ENCODE assay signal across 8 cellular contexts in genomic region chr12:100142851-100143559, GRCh38. TPM values are rescaled to one million over a fixed set of nuclear protein-coding genes. Genes with fewer than 3 reads are reported as not detected.
A peak's percentile ranks its signal among the peaks of the same experiment; 100 is the strongest.
DNase-seq lines count a peak whose midpoint lies in the region; ATAC-seq and TF ChIP-seq lines count a peak whose summit lies in the region.

A gene with protein sequence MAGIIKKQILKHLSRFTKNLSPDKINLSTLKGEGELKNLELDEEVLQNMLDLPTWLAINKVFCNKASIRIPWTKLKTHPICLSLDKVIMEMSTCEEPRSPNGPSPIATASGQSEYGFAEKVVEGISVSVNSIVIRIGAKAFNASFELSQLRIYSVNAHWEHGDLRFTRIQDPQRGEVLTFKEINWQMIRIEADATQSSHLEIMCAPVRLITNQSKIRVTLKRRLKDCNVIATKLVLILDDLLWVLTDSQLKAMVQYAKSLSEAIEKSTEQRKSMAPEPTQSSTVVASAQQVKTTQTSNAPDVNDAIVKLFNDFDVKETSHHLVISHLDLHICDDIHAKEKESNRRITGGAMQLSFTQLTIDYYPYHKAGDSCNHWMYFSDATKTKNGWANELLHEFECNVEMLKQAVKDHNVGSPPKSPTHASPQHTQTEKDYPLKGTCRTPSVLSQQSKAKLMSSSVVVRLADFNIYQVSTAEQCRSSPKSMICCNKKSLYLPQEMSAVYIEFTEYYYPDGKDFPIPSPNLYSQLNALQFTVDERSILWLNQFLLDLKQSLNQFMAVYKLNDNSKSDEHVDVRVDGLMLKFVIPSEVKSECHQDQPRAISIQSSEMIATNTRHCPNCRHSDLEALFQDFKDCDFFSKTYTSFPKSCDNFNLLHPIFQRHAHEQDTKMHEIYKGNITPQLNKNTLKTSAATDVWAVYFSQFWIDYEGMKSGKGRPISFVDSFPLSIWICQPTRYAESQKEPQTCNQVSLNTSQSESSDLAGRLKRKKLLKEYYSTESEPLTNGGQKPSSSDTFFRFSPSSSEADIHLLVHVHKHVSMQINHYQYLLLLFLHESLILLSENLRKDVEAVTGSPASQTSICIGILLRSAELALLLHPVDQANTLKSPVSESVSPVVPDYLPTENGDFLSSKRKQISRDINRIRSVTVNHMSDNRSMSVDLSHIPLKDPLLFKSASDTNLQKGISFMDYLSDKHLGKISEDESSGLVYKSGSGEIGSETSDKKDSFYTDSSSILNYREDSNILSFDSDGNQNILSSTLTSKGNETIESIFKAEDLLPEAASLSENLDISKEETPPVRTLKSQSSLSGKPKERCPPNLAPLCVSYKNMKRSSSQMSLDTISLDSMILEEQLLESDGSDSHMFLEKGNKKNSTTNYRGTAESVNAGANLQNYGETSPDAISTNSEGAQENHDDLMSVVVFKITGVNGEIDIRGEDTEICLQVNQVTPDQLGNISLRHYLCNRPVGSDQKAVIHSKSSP (N-terminal part only) (minus strand): TSS chr12:100142874. CDS start chr12:100142635, 239 bp downstream.

- 28 to 39% methylated on average over 22 to 30 of the region's 35 CpGs for WGBS in thyroid gland, 2 donors

- peak within 1 kb of the TSS; percentile 97 for H3K27ac Mint-ChIP-seq in activated naive CD8-positive, alpha-beta T cell treated with anti-CD3 and anti-CD28 coated beads, Interleukin-2, amount 10 ng/mL, durations not matched to agents 7 days and 5 days

- peak within 1 kb of the TSS; percentile 87 for H3K4me3 Mint-ChIP-seq in activated naive CD8-positive, alpha-beta T cell treated with anti-CD3 and anti-CD28 coated beads, Interleukin-2, amount 10 ng/mL, durations not matched to agents 7 days and 5 days

- DNase-seq in GM12865 (ENCODE audit: low read depth) (peak; percentile 92), NCI-H128 (lab: John Stamatoyannopoulos, UW; ENCODE audit: unreplicated experiment) (peak; percentile 70), SW480 (ENCODE audit: low spot score) (peak; percentile 66), Right ventricle myocardium superior (peak; percentile 96), thyroid gland (peak; percentile 94 to 96)
- peak; percentile 93 for DNase-seq in activated naive CD8-positive, alpha-beta T cell treated with anti-CD3 and anti-CD28 coated beads, Interleukin-2, amount 10 ng/mL, durations not matched to agents 7 days and 5 days

- intact Hi-C loops in Right ventricle myocardium superior (cut with DNase I) = no loop called here
- intact Hi-C loops in thyroid gland (cut with DNase I) = loop anchor here (10.0 kb wide), 1 partner anchor 52 kb away; no protein-coding TSS in a partner anchor

- peaks cover 10% of the 10 kb centered on the region for H3K79me2 ChIP-seq in parathyroid adenoma

- H3K4me1 ChIP-seq in parathyroid adenoma = no peaks in the 10 kb centered on the region
- H3K4me1 ChIP-seq in thyroid gland = peaks cover 10 to 22% of the 10 kb centered on the region in 2 donors

- peak within 1 kb of the TSS; percentile 98 for H2AFZ ChIP-seq in parathyroid adenoma

- H3K36me3 ChIP-seq in parathyroid adenoma (ENCODE audit: control insufficient read depth, insufficient read depth, low read length) (no peaks in the 10 kb centered on the region), thyroid gland (no peaks in the 10 kb centered on the region)

- H3K9me3 Mint-ChIP-seq in activated naive CD8-positive, alpha-beta T cell treated with anti-CD3 and anti-CD28 coated beads, Interleukin-2, amount 10 ng/mL, durations not matched to agents 7 days and 5 days = no peaks in the 10 kb centered on the region

- POLR2A ChIA-PET in activated naive CD8-positive, alpha-beta T cell treated with anti-CD3 and anti-CD28 coated beads, Interleukin-2, amount 10 ng/mL, durations not matched to agents 7 days and 5 days (lab: Charles Lee) = interaction anchor here (0.7 kb wide), 1 partner anchor 31 kb away, joined by 3 read pairs; no protein-coding TSS in a partner anchor

- H3K9me3 ChIP-seq in parathyroid adenoma (ENCODE audit: control insufficient read depth, low read length) (no peaks in the 10 kb centered on the region), thyroid gland (no peaks in the 10 kb centered on the region)

- TF ChIP-seq CTCF in GM12865 (IDR thresholded peaks at IDR 0.05; ENCODE audit: insufficient read depth, low read depth, low read length, missing control alignments) (no peak), parathyroid adenoma (IDR thresholded peaks at IDR 0.05) (no peak), thyroid gland (IDR thresholded peaks at IDR 0.05) (peak in 1 of 6 experiments; percentile 12)

- no peaks in the 10 kb centered on the region for H3K27me3 Mint-ChIP-seq in activated naive CD8-positive, alpha-beta T cell treated with anti-CD3 and anti-CD28 coated beads, Interleukin-2, amount 10 ng/mL, durations not matched to agents 7 days and 5 days

- TF ChIP-seq POLR2A in thyroid gland (IDR thresholded peaks at IDR 0.05) = no peak

- H3K9ac ChIP-seq in parathyroid adenoma = peak within 1 kb of the TSS; percentile 92

- H3K4me1 Mint-ChIP-seq in activated naive CD8-positive, alpha-beta T cell treated with anti-CD3 and anti-CD28 coated beads, Interleukin-2, amount 10 ng/mL, durations not matched to agents 7 days and 5 days = peaks cover 29% of the 10 kb centered on the region

- ATAC-seq in HG02759 (IDR thresholded peaks at IDR 0.05; ENCODE audit: unreplicated experiment) (peak; percentile 77), Right ventricle myocardium superior (ENCODE audit: poor library complexity) (peak; percentile 99)
- peak; percentile 78 for ATAC-seq in activated naive CD8-positive, alpha-beta T cell treated with anti-CD3 and anti-CD28 coated beads, Interleukin-2, amount 10 ng/mL, durations not matched to agents 7 days and 5 days (ENCODE audit: low read depth)

- H3K4me3 ChIP-seq in GM12865 (ENCODE audit: low read depth, low read length) (peak within 1 kb of the TSS; percentile 67), parathyroid adenoma (ENCODE audit: low read depth, low read length) (peak within 1 kb of the TSS; percentile 82), thyroid gland (replicated peaks in 1 of 3) (peak within 1 kb of the TSS; percentile 85 to 97 (median 92))

- H3K36me3 Mint-ChIP-seq in activated naive CD8-positive, alpha-beta T cell treated with anti-CD3 and anti-CD28 coated beads, Interleukin-2, amount 10 ng/mL, durations not matched to agents 7 days and 5 days = no peaks in the 10 kb centered on the region

- H3K27me3 ChIP-seq in parathyroid adenoma (ENCODE audit: control insufficient read depth, insufficient read depth, low read length) (no peaks in the 10 kb centered on the region), thyroid gland (no peaks in the 10 kb centered on the region)

- H3K27ac ChIP-seq in parathyroid adenoma = peak within 1 kb of the TSS; percentile 96
- peak within 1 kb of the TSS; percentile 94 to 99 (median 97) for H3K27ac ChIP-seq in thyroid gland

- peak within 1 kb of the TSS; percentile 82 for H3K4me2 ChIP-seq in parathyroid adenoma (ENCODE audit: low read length)

RNA-seq across cellular contexts. Expression of the gene that starts here (rescaled TPM):
- 10 to 100 TPM; 23.2 to 24.7 TPM for total RNA-seq in activated naive CD8-positive, alpha-beta T cell treated with anti-CD3 and anti-CD28 coated beads, Interleukin-2, amount 10 ng/mL, durations not matched to agents 7 days and 5 days
- total RNA-seq in Right ventricle myocardium superior (9.3 TPM), thyroid gland (10 to 100 TPM; 27.5 to 41.0 (median 38.9) TPM)

Comparison
In these comparisons a context has a peak if more than half of its experiments do, and no peak if none do; other contexts are left out.
1. Peak in every context shown above with its lines: DNase-seq, ATAC-seq, H3K4me3 ChIP-seq and H3K27ac ChIP-seq.